9 cellular contexts compared by ENCODE assay signal in the genomic region with DNA sequence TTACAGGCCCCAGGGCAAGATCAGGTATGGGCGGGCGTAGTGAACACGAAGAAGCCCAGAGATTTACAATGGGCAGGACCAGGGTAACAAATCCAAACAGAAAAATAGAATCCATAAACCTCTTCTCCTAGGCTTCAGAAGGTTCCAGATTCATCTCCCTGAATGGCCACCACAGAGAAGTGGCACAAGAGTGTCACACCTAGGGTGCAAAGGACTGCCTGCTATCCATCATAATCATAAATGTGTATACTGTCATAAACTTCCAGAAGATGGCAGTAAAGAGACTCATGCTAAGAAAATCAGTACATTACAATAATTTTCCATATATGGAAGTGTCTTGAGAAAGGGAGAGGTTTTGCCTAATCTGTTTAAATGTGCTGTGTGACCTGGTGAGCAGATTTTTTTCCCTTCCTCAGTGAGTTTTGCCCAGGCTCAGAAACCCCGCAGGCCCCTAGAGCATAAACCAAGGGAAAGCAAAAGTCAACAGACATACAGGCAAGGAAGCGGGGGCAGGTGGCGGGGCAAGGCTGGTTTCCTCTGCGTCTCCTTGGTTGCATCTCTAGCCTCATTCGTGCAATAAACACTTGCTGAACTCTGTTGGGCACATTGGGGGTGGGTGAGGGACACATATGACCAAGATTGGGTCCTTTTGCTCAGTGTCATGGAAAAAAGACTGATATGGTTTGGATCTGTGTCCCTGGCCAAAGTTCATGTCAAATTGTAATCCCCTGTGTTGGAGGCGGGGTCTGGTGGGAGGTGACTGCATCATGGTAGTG.
A peak's percentile ranks its signal among the peaks of the same experiment; 100 is the strongest.
DNase-seq lines count a peak whose midpoint lies in the region; ATAC-seq and TF ChIP-seq lines count a peak whose summit lies in the region.
"Had no signal": no experiment of that assay in that cellular context is flagged by ENCODE, and none has a peak within 500 bp of the region (broad histone marks: within the 10 kb centered on the region; RNA-seq: fewer than 3 reads in every experiment).

No MANE protein-coding gene starts in this region.

- H3K4me1 ChIP-seq in stomach, result peaks cover 9 to 29% (median 16%) of the 10 kb centered on the region in 4 donors
- H3K4me1 ChIP-seq: Peyer's patch had no signal

- H3K4me3 ChIP-seq in fibroblast of villous mesenchyme (ENCODE audit: low read depth, low read length) (no peak overlapping the region), stomach (no peak overlapping the region)
- H3K4me3 ChIP-seq: Peyer's patch had no signal

- TF ChIP-seq CTCF in HFFc6 (IDR thresholded peaks at IDR 0.05) (peak; percentile 77), fibroblast of villous mesenchyme (IDR thresholded peaks at IDR 0.05; ENCODE audit: insufficient read depth, low read depth, low read length) (peak; percentile 38), stomach (IDR thresholded peaks at IDR 0.05) (peak in 1 of 7 experiments; percentile 29), WTC11 (IDR thresholded peaks at IDR 0.05) (no peak)

- no peaks in the 10 kb centered on the region for H3K36me3 ChIP-seq in stomach
- H3K36me3 ChIP-seq: Peyer's patch had no signal

- TF ChIP-seq EP300 in stomach (IDR thresholded peaks at IDR 0.05), result no peak

- intact Hi-C loops in stomach (cut with DNase I; ENCODE audit: low total_unique reads), result no loop called here

- H3K27ac Mint-ChIP-seq in HFFc6, result no peak overlapping the region
- H3K27ac Mint-ChIP-seq in WTC11, result no peak overlapping the region

- no peaks in the 10 kb centered on the region; the same call in 1 of the 2 replicates for H3K27me3 Mint-ChIP-seq in HFFc6 (ENCODE audit: insufficient read depth)
- peaks cover 22% of the 10 kb centered on the region for H3K27me3 Mint-ChIP-seq in WTC11 (ENCODE audit: low read depth)

- POLR2A ChIA-PET in WTC11 (lab: Charles Lee), result no interaction called here

- WGBS in stomach, 5 donors, result 74 to 83% (median 82%) methylated on average over 9 of the region's 9 CpGs

- peak; percentile 11 for DNase-seq in DMS153 (lab: John Stamatoyannopoulos, UW)
- DNase-seq in HFFc6, result peak; percentile 43
- DNase-seq in SK-N-DZ (ENCODE audit: low spot score), result peak; percentile 66
- DNase-seq in fibroblast of villous mesenchyme (ENCODE audit: low read depth), result peak; percentile 49
- no peak for DNase-seq in stomach
- DNase-seq in WTC11 (ENCODE audit: low spot score), result no peak
- no peak for DNase-seq in stimulated activated CD4-positive, alpha-beta T cell treated with anti-CD3 and anti-CD28 coated beads, Interleukin-4, amount 100 ng/mL, for 4 hours
- no peak for DNase-seq in activated T-cell treated with anti-CD3 and anti-CD28 coated beads, Interleukin-2, amount 50 U/mL, for 1 hour

- H3K4me3 Mint-ChIP-seq in HFFc6 (no peak overlapping the region), WTC11 (no peak overlapping the region)

- H3K9me3 ChIP-seq in stomach, result no peaks in the 10 kb centered on the region
- H3K9me3 ChIP-seq: Peyer's patch had no signal

- no peak for TF ChIP-seq POLR2A in stomach (IDR thresholded peaks at IDR 0.05)

- no peak for ATAC-seq in WTC11

- CTCF ChIA-PET in WTC11 (lab: Charles Lee), result interaction anchor here (0.7 to 4.8 kb wide), 9 partner anchors 12 to 698 kb away, joined by 3 to 47 read pairs (median 4); no protein-coding TSS in a partner anchor

- H3K27me3 ChIP-seq in stomach, result peaks cover 0 to 17% (median 7%) of the 10 kb centered on the region in 3 donors
- H3K27me3 ChIP-seq: Peyer's patch had no signal

- H3K36me3 Mint-ChIP-seq in HFFc6 (ENCODE audit: low read depth), result no peaks in the 10 kb centered on the region
- peaks cover 10% of the 10 kb centered on the region for H3K36me3 Mint-ChIP-seq in WTC11

- H3K27ac ChIP-seq in stomach, result no peak overlapping the region
- H3K27ac ChIP-seq: Peyer's patch had no signal

- H3K4me1 Mint-ChIP-seq in HFFc6 (ENCODE audit: low read depth) (peaks cover 37% of the 10 kb centered on the region), WTC11 (peaks cover 39% of the 10 kb centered on the region)

- H3K9me3 Mint-ChIP-seq in HFFc6 (no peaks in the 10 kb centered on the region; the same call in 1 of the 2 replicates), WTC11 (peaks cover 16% of the 10 kb centered on the region)

TF ChIP-seq in WTC11, 78 proteins besides CTCF, POLR2A, EP300 and RAD21:
- no peak for TF ChIP-seq ZNF317 (CRISPR knock-in tag; IDR thresholded peaks at IDR 0.05; ENCODE audit: borderline replicate concordance, low read depth)
- TF ChIP-seq TEAD1 (CRISPR knock-in tag; IDR thresholded peaks at IDR 0.05), result no peak
- no peak for TF ChIP-seq RELA (CRISPR knock-in tag; IDR thresholded peaks at IDR 0.05; ENCODE audit: borderline replicate concordance)
- TF ChIP-seq ZNF396 (CRISPR knock-in tag; IDR thresholded peaks at IDR 0.05; ENCODE audit: borderline replicate concordance), result no peak
- TF ChIP-seq, protein P1, sequence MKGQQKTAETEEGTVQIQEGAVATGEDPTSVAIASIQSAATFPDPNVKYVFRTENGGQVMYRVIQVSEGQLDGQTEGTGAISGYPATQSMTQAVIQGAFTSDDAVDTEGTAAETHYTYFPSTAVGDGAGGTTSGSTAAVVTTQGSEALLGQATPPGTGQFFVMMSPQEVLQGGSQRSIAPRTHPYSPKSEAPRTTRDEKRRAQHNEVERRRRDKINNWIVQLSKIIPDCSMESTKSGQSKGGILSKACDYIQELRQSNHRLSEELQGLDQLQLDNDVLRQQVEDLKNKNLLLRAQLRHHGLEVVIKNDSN (CRISPR knock-in tag; IDR thresholded peaks at IDR 0.05), result no peak
- no peak for TF ChIP-seq ZNF263 (CRISPR knock-in tag; IDR thresholded peaks at IDR 0.05; ENCODE audit: low read depth)
- TF ChIP-seq GTF2I (CRISPR knock-in tag; conservative IDR thresholded peaks at IDR 0.05), result no peak
- no peak for TF ChIP-seq CREM (CRISPR knock-in tag; IDR thresholded peaks at IDR 0.05)
- TF ChIP-seq, protein P2, sequence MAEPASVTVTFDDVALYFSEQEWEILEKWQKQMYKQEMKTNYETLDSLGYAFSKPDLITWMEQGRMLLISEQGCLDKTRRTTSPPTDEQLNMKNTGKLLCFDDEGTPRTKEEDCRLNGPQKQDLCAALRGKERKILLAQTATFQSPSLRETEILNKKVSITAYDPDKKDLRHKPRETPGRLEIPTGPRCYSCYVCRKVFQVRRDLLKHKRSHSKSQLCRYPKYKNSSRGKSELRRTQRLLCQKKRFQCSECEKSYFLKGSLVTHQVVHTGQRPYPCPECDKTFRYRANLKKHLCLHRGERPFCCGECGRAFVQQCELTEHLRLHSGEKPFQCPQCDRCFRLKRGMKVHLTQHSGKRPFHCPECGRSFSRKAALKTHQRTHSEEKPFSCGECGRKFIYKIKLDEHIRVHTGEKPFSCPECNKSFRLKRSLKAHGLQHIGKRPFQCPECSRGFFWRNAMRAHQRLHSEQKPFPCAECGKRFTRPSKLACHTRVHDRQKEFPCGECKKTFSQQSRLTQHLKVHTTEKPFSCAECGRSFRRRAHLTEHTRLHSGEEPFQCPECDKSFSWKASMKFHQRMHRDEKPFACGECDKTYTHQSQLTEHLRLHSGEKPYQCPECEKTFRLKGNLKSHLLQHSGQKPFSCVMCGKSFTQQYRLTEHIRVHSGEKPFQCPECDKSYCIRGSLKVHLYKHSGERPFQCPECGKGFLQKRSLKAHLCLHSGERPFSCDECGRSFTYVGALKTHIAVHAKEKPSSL (CRISPR knock-in tag; conservative IDR thresholded peaks at IDR 0.05), result no peak
- TF ChIP-seq, protein P3, sequence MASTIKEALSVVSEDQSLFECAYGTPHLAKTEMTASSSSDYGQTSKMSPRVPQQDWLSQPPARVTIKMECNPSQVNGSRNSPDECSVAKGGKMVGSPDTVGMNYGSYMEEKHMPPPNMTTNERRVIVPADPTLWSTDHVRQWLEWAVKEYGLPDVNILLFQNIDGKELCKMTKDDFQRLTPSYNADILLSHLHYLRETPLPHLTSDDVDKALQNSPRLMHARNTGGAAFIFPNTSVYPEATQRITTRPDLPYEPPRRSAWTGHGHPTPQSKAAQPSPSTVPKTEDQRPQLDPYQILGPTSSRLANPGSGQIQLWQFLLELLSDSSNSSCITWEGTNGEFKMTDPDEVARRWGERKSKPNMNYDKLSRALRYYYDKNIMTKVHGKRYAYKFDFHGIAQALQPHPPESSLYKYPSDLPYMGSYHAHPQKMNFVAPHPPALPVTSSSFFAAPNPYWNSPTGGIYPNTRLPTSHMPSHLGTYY (CRISPR knock-in tag; IDR thresholded peaks at IDR 0.05), result no peak
- TF ChIP-seq, protein P4, sequence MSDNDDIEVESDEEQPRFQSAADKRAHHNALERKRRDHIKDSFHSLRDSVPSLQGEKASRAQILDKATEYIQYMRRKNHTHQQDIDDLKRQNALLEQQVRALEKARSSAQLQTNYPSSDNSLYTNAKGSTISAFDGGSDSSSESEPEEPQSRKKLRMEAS (CRISPR knock-in tag; IDR thresholded peaks at IDR 0.05), result no peak
- TF ChIP-seq, protein P5, sequence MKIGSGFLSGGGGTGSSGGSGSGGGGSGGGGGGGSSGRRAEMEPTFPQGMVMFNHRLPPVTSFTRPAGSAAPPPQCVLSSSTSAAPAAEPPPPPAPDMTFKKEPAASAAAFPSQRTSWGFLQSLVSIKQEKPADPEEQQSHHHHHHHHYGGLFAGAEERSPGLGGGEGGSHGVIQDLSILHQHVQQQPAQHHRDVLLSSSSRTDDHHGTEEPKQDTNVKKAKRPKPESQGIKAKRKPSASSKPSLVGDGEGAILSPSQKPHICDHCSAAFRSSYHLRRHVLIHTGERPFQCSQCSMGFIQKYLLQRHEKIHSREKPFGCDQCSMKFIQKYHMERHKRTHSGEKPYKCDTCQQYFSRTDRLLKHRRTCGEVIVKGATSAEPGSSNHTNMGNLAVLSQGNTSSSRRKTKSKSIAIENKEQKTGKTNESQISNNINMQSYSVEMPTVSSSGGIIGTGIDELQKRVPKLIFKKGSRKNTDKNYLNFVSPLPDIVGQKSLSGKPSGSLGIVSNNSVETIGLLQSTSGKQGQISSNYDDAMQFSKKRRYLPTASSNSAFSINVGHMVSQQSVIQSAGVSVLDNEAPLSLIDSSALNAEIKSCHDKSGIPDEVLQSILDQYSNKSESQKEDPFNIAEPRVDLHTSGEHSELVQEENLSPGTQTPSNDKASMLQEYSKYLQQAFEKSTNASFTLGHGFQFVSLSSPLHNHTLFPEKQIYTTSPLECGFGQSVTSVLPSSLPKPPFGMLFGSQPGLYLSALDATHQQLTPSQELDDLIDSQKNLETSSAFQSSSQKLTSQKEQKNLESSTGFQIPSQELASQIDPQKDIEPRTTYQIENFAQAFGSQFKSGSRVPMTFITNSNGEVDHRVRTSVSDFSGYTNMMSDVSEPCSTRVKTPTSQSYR (CRISPR knock-in tag; IDR thresholded peaks at IDR 0.05), result no peak
- no peak for TF ChIP-seq FOXJ3 (CRISPR knock-in tag; IDR thresholded peaks at IDR 0.05; ENCODE audit: borderline replicate concordance)

Comparison
In these comparisons a context has a peak if more than half of its experiments do, and no peak if none do; other contexts are left out.
1. DNase-seq: peak in DMS153 (single experiment), HFFc6 (single experiment), SK-N-DZ (single experiment) and fibroblast of villous mesenchyme (single experiment); none in stomach (single experiment), WTC11 (single experiment), stimulated activated CD4-positive, alpha-beta T cell treated with anti-CD3 and anti-CD28 coated beads, Interleukin-4, amount 100 ng/mL, for 4 hours (0 of 2) and activated T-cell treated with anti-CD3 and anti-CD28 coated beads, Interleukin-2, amount 50 U/mL, for 1 hour (single experiment).